10 cellular contexts compared by ENCODE assay signal in the genomic region with DNA sequence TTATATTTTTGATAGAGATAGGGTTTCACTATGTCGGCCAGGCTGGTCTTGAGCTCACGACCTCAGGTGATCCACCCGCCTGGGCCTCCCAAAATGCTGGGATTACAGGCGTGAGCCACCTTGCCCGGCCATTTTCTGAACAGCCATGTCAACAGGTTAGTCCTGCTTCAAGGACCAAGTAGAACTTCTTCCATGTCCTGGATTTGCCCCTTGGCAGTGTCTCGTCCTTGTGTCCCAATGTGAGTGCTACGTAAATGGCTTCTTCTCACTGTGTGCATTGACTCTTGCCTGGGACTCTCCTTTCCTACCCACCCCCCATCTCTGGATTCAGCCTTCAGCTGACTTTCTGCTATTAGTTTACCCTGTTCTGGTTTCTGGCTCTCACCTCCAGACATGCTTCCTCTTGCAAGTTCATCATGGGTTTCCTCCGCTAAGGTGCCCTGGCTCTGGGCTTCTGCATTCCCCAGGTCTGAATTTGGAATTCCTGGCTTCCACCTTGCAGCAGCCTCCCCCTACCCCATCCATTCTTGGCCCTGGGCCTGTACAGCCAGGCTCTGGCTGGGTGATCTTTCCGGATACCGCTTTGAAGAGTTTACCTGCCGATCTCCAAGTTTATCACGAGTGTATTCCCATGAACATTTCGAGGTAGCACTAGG. TPM values are rescaled to one million over a fixed set of nuclear protein-coding genes. Genes with fewer than 3 reads are reported as not detected.
"Had no signal": no experiment of that assay in that cellular context is flagged by ENCODE, and none has a peak within 500 bp of the region (broad histone marks: within the 10 kb centered on the region; RNA-seq: fewer than 3 reads in every experiment).

No MANE protein-coding gene starts in this region.

- H3K4me3 Mint-ChIP-seq: GM23338, H9, HFFc6 had no signal

- H3K4me1 Mint-ChIP-seq: GM23338 had no signal

- DNase-seq: HCEC 1CT, HFFc6, KBM-7 had no signal

- H3K27ac ChIP-seq: KMS-11 had no signal

- H3K4me3 ChIP-seq: GM23338 had no signal

- FAIRE-seq: H1, H54, HTR-8/SVneo had no signal

- H3K27ac Mint-ChIP-seq: GM23338, H9, HFFc6 had no signal

- H3K9ac ChIP-seq: KMS-11 had no signal

- ATAC-seq: GM23338 had no signal

- H3K9me3 Mint-ChIP-seq: GM23338, H9, HFFc6, IgD-negative memory B cell had no signal

- H3K4me2 ChIP-seq: GM23338, KMS-11 had no signal

- H2AFZ ChIP-seq: GM23338 had no signal

RNA-seq across cellular contexts. Expression of a gene that starts 14.0 kb away (rescaled TPM):
- total RNA-seq: HFFc6 had no signal
